ENCODE assay signal across 9 cellular contexts in genomic region chr7:140403878-140404564, GRCh38. TPM values are rescaled to one million over a fixed set of nuclear protein-coding genes. Genes with fewer than 3 reads are reported as not detected.
A peak's percentile ranks its signal among the peaks of the same experiment; 100 is the strongest.
DNase-seq lines count a peak whose midpoint lies in the region; ATAC-seq and TF ChIP-seq lines count a peak whose summit lies in the region.
"Had no signal": no experiment of that assay in that cellular context is flagged by ENCODE, and none has a peak within 500 bp of the region (broad histone marks: within the 10 kb centered on the region; RNA-seq: fewer than 3 reads in every experiment).

RAB19 (plus strand) TSS chr7:140404058; CDS start chr7:140407647, 3,589 bp downstream.

- no peak for TF ChIP-seq RAD21 in liver (IDR thresholded peaks at IDR 0.05)

- WGBS in body of pancreas, 2 donors, result 4 to 7% methylated on average over 17 to 22 of the region's 22 CpGs
- WGBS in liver, result 7% methylated on average over 22 of the region's 22 CpGs

- H3K4me3 ChIP-seq in body of pancreas (peak within 1 kb of the TSS; percentile 46 to 57), liver (ENCODE audit: low read depth in 1 of 3, low read length in 3 of 3) (peak within 1 kb of the TSS; percentile 62 to 95 (median 93))

- TF ChIP-seq CTCF in body of pancreas (IDR thresholded peaks at IDR 0.05), result no peak
- no peak for TF ChIP-seq CTCF in liver (IDR thresholded peaks at IDR 0.05; ENCODE audit: low read depth, low read length, missing input control)
- no peak for TF ChIP-seq CTCF in GM10266 (IDR thresholded peaks at IDR 0.05; ENCODE audit: control insufficient read depth, insufficient read depth, low read depth, missing control alignments)

- H3K27ac ChIP-seq in body of pancreas, result peak within 1 kb of the TSS; percentile 64 to 88 (median 77)
- peak within 1 kb of the TSS in 1 of 2 donors; percentile 41 for H3K27ac ChIP-seq in liver (ENCODE audit: low read depth in 1 of 2, low read length in 2 of 2)

- TF ChIP-seq POLR2A in body of pancreas (IDR thresholded peaks at IDR 0.05), result peak; percentile 29 to 70 (median 67)

- intact Hi-C loops in T-helper 1 cell treated with Interleukin-12 subunit alpha and Interleukin-12 subunit beta and Interleukin-4 antibody, amounts not matched to agents 30 ng/mL and 1 ng/mL, for 36 hours (cut with micrococcal nuclease), result loop anchor here (1.0 to 5.0 kb wide), 7 partner anchors 28 to 1155 kb away; partner anchors contain the start of genes BRAF and MKRN1
- intact Hi-C loops in body of pancreas (cut with DNase I), result no loop called here

- H3K4me1 ChIP-seq in body of pancreas, result peaks cover 22% of the 10 kb centered on the region
- peaks cover 0 to 9% (median 6%) of the 10 kb centered on the region in 4 donors for H3K4me1 ChIP-seq in liver (ENCODE audit: control insufficient read depth in 4 of 4, insufficient read depth in 4 of 4, low read length in 3 of 4)

- H3K9me3 ChIP-seq in body of pancreas (no peaks in the 10 kb centered on the region), liver (ENCODE audit: control insufficient read depth in 4 of 4, low read length in 3 of 4) (no peaks in the 10 kb centered on the region)

- DNase-seq in body of pancreas (peak; percentile 75 to 86 (median 84)), NK-92 (lab: John Stamatoyannopoulos, UW; ENCODE audit: unreplicated experiment) (no peak), GM10266 (ENCODE audit: extremely low spot score) (no peak)
- DNase-seq in stimulated activated CD8-positive, alpha-beta memory T cell treated with anti-CD3 and anti-CD28 coated beads, Interleukin-4, amount 100 ng/mL, for 4 hours (ENCODE audit: low read depth in 2 of 2, low spot score in 1 of 2), result peak; percentile 14

- peak within 1 kb of the TSS; percentile 69 to 83 for H3K9ac ChIP-seq in liver (ENCODE audit: low read depth in 1 of 2, low read length in 2 of 2)

- H3K36me3 ChIP-seq in body of pancreas (replicated peaks in 1 of 2; ENCODE audit: insufficient read depth in 1 of 2, low read depth in 2 of 2) (no peaks in the 10 kb centered on the region), liver (ENCODE audit: control insufficient read depth in 4 of 4, insufficient read depth in 3 of 4, low read depth in 1 of 4, low read length in 3 of 4) (no peaks in the 10 kb centered on the region)

- H3K27me3 ChIP-seq in body of pancreas, result no peaks in the 10 kb centered on the region
- H3K27me3 ChIP-seq in liver (ENCODE audit: control insufficient read depth in 4 of 4, insufficient read depth in 4 of 4, low read length in 3 of 4), result no peaks in the 10 kb centered on the region

- ATAC-seq in HG02852 (IDR thresholded peaks at IDR 0.05; ENCODE audit: unreplicated experiment) (peak; percentile 69), body of pancreas (peak; percentile 92), HG03354 (IDR thresholded peaks at IDR 0.05; ENCODE audit: poor library complexity, severe bottlenecking, unreplicated experiment) (no peak)

TF ChIP-seq in liver, 16 proteins besides CTCF, POLR2A, EP300 and RAD21:
- TF ChIP-seq YY1 (IDR thresholded peaks at IDR 0.05) (no peak), SP1 (IDR thresholded peaks at IDR 0.05) (peak; percentile 13), ATF3 (IDR thresholded peaks at IDR 0.05) (no peak), HNF4A (conservative IDR thresholded peaks at IDR 0.05) (peak; percentile 40 to 53), TAF1 (conservative IDR thresholded peaks at IDR 0.05) (no peak), GABPA (IDR thresholded peaks at IDR 0.05 in 1 of 2, conservative IDR thresholded peaks at IDR 0.05 in 1 of 2) (peak in 1 of 2 donors; percentile 21), HNF4G (IDR thresholded peaks at IDR 0.05) (no peak), MAX (IDR thresholded peaks at IDR 0.05) (no peak), NR2F2 (IDR thresholded peaks at IDR 0.05) (no peak), ZBTB33 (IDR thresholded peaks at IDR 0.05) (no peak), RXRA (IDR thresholded peaks at IDR 0.05) (no peak), FOXA1 (IDR thresholded peaks at IDR 0.05) (no peak), JUND (IDR thresholded peaks at IDR 0.05) (no peak), EGR1 (IDR thresholded peaks at IDR 0.05; ENCODE audit: low read depth in 2 of 2) (no peak), FOXA2 (IDR thresholded peaks at IDR 0.05) (no peak)
- TF ChIP-seq, protein P1, sequence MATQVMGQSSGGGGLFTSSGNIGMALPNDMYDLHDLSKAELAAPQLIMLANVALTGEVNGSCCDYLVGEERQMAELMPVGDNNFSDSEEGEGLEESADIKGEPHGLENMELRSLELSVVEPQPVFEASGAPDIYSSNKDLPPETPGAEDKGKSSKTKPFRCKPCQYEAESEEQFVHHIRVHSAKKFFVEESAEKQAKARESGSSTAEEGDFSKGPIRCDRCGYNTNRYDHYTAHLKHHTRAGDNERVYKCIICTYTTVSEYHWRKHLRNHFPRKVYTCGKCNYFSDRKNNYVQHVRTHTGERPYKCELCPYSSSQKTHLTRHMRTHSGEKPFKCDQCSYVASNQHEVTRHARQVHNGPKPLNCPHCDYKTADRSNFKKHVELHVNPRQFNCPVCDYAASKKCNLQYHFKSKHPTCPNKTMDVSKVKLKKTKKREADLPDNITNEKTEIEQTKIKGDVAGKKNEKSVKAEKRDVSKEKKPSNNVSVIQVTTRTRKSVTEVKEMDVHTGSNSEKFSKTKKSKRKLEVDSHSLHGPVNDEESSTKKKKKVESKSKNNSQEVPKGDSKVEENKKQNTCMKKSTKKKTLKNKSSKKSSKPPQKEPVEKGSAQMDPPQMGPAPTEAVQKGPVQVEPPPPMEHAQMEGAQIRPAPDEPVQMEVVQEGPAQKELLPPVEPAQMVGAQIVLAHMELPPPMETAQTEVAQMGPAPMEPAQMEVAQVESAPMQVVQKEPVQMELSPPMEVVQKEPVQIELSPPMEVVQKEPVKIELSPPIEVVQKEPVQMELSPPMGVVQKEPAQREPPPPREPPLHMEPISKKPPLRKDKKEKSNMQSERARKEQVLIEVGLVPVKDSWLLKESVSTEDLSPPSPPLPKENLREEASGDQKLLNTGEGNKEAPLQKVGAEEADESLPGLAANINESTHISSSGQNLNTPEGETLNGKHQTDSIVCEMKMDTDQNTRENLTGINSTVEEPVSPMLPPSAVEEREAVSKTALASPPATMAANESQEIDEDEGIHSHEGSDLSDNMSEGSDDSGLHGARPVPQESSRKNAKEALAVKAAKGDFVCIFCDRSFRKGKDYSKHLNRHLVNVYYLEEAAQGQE (IDR thresholded peaks at IDR 0.05), result no peak
TF ChIP-seq in liver: peak in this region for 3.

RNA-seq across cellular contexts. Expression of gene RAB19, which starts in this region (rescaled TPM):
- total RNA-seq in T-helper 1 cell treated with Interleukin-12 subunit alpha and Interleukin-12 subunit beta and Interleukin-4 antibody, amounts not matched to agents 30 ng/mL and 1 ng/mL, for 36 hours, result 16.3 and 16.5 TPM in 2 replicates
- 10 to 100 TPM; 12.9 to 15.3 TPM for total RNA-seq in body of pancreas
- under 1 TPM; 0.17 to 0.84 TPM for total RNA-seq in liver
- polyA plus RNA-seq in liver, result not detected
- total RNA-seq: SK-MEL-5 had no signal

Comparison
In these comparisons a context has a peak if more than half of its experiments do, and no peak if none do; other contexts are left out.
1. DNase-seq: peak in body of pancreas (4 of 4) and stimulated activated CD8-positive, alpha-beta memory T cell treated with anti-CD3 and anti-CD28 coated beads, Interleukin-4, amount 100 ng/mL, for 4 hours (2 of 2); none in NK-92 (single experiment) and GM10266 (single experiment).